8 cellular contexts compared by ENCODE assay signal in genomic region chr16:89686520-89687091, GRCh38. TPM values are rescaled to one million over a fixed set of nuclear protein-coding genes. Genes with fewer than 3 reads are reported as not detected.
DNase-seq lines count a peak whose midpoint lies in the region; ATAC-seq and TF ChIP-seq lines count a peak whose summit lies in the region.

Gene CDK10 (plus strand): TSS chr16:89686689. CDS start chr16:89686711, 22 bp downstream.

- H3K4me3 ChIP-seq in HUES6 (ENCODE audit: low read depth, low read length): peak within 1 kb of the TSS; percentile 84
- peak within 1 kb of the TSS; percentile 89 for H3K4me3 ChIP-seq in epithelial cell of proximal tubule (ENCODE audit: low read depth, low read length)
- peak within 1 kb of the TSS; percentile 77 to 89 for H3K4me3 ChIP-seq in mucosa of rectum (ENCODE audit: low read length in 2 of 2)

- H3K27ac ChIP-seq in HUES6 (ENCODE audit: low read depth, low read length) (peak within 1 kb of the TSS; percentile 70; the same call in 1 of the 2 replicates), mucosa of rectum (ENCODE audit: low read depth in 2 of 2, low read length in 2 of 2) (peak within 1 kb of the TSS; percentile 85 to 93)

- peaks cover 68% of the 10 kb centered on the region for H3K36me3 Mint-ChIP-seq in Calu3 (ENCODE audit: insufficient read depth, unreplicated experiment)

- no peaks in the 10 kb centered on the region for H3K27me3 ChIP-seq in HUES6 (ENCODE audit: control insufficient read depth, insufficient read depth, low read length)
- H3K27me3 ChIP-seq in mucosa of rectum (ENCODE audit: control insufficient read depth in 2 of 2, insufficient read depth in 2 of 2, low read length in 2 of 2): no peaks in the 10 kb centered on the region

- DNase-seq in Calu3: peak; percentile 96
- DNase-seq in OCI-M2 (lab: John Stamatoyannopoulos, UW; ENCODE audit: unreplicated experiment): peak; percentile 45
- peak; percentile 96 for DNase-seq in activated T-cell treated with anti-CD3 and anti-CD28 coated beads, Interleukin-2, amount 50 U/mL, for 1 hour
- no peak for DNase-seq in epithelial cell of proximal tubule (ENCODE audit: low read depth)
- peak; percentile 96 for DNase-seq in stimulated activated CD8-positive, alpha-beta memory T cell treated with anti-CD3 and anti-CD28 coated beads, Interleukin-4, amount 100 ng/mL, for 48 hours

- H3K9me3 ChIP-seq in HUES6 (ENCODE audit: control insufficient read depth, insufficient read depth, low read depth, low read length): peaks cover 29% of the 10 kb centered on the region
- no peaks in the 10 kb centered on the region for H3K9me3 ChIP-seq in mucosa of rectum (ENCODE audit: control insufficient read depth in 2 of 2, low read length in 2 of 2)

- peaks cover 10% of the 10 kb centered on the region for H3K4me1 Mint-ChIP-seq in Calu3 (ENCODE audit: low read depth, unreplicated experiment)

- H3K4me3 Mint-ChIP-seq in Calu3 (ENCODE audit: low read depth, unreplicated experiment): peak within 1 kb of the TSS; percentile 82

- H3K9ac ChIP-seq in HUES6 (ENCODE audit: low read length): peak within 1 kb of the TSS; percentile 96
- H3K9ac ChIP-seq in mucosa of rectum (ENCODE audit: low read depth in 1 of 2, low read length in 2 of 2): peak within 1 kb of the TSS; percentile 66 to 88

- CTCF ChIA-PET in Calu3 (lab: Charles Lee): interaction anchor here (0.5 to 1.5 kb wide), 4 partner anchors 14 to 118 kb away, joined by 3 to 17 read pairs (median 6); partner anchors contain the start of genes CHMP1A, SPATA2L and SPATA33

- BruUV-seq in Calu3 (replicated peaks; lab: Mats Ljungman, UMichigan): no TSS peak

- intact Hi-C loops in Calu3 (cut with micrococcal nuclease; ENCODE audit: unreplicated experiment): no loop called here

- ATAC-seq in GM21390 (IDR thresholded peaks at IDR 0.05; ENCODE audit: unreplicated experiment): peak; percentile 82

- H3K27me3 Mint-ChIP-seq in Calu3 (ENCODE audit: unreplicated experiment): no peaks in the 10 kb centered on the region

- TF ChIP-seq CTCF in Calu3 (IDR thresholded peaks at IDR 0.05; ENCODE audit: unreplicated experiment) (no peak), epithelial cell of proximal tubule (conservative IDR thresholded peaks at IDR 0.05; ENCODE audit: low read depth, low read length) (no peak)

- H3K27ac Mint-ChIP-seq in Calu3 (ENCODE audit: unreplicated experiment): peak within 1 kb of the TSS; percentile 65

- H3K36me3 ChIP-seq in HUES6 (ENCODE audit: control insufficient read depth, insufficient read depth, low read length) (peaks cover 42% of the 10 kb centered on the region), mucosa of rectum (ENCODE audit: control insufficient read depth in 2 of 2, insufficient read depth in 2 of 2, low read length in 2 of 2) (peaks cover 17 to 20% of the 10 kb centered on the region in 2 donors)

- H3K9me3 Mint-ChIP-seq in Calu3 (ENCODE audit: low read depth, unreplicated experiment): no peaks in the 10 kb centered on the region

- H3K4me1 ChIP-seq in HUES6 (ENCODE audit: control insufficient read depth, insufficient read depth, low read length): no peaks in the 10 kb centered on the region
- H3K4me1 ChIP-seq in mucosa of rectum (ENCODE audit: control insufficient read depth in 2 of 2, insufficient read depth in 2 of 2, low read length in 2 of 2): peaks cover 15 to 16% of the 10 kb centered on the region in 2 donors

RNA-seq across cellular contexts. Expression of gene CDK10, which starts in this region (rescaled TPM):
- total RNA-seq in Calu3 (2022) (102 and 106 TPM in 2 replicates), epithelial cell of proximal tubule (35.1 and 57.2 TPM in 2 replicates)
